Comparison of ENCODE assay signal across 21 cellular contexts in the genomic region with DNA sequence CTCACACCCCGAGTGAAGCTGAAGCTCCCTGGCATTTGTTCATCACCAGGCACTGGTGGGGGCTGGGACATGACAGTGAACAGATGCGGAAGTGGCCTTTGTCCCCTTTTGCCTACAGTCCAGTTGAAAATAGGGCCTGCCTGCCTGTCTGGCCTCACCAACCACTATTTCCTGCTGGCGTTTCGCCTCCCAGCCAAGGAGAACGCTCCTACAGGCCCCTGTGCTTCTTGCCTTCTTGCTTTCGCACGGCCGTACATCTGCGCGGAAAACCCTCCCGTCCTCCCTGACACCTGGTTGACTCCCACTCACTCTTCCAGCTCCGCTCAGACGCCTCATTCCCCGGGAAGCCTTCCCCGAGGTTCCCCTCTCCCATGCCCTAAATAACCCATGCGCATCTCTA.
A peak's percentile ranks its signal among the peaks of the same experiment; 100 is the strongest.
DNase-seq lines count a peak whose midpoint lies in the region; ATAC-seq, FAIRE-seq and TF ChIP-seq lines count a peak whose summit lies in the region.
"Had no signal": no experiment of that assay in that cellular context is flagged by ENCODE, and none has a peak within 500 bp of the region (broad histone marks: within the 10 kb centered on the region; RNA-seq: fewer than 3 reads in every experiment).

No MANE protein-coding gene starts in this region.

- H3K4me2 ChIP-seq in SK-N-SH (no peak overlapping the region), mesendoderm (ENCODE audit: low read length) (no peak overlapping the region)

- CTCF ChIA-PET in SK-N-SH (lab: Yijun Ruan, JAX) = interaction anchor here (0.6 kb wide), 1 partner anchor 12 kb away, joined by 3 read pairs; no protein-coding TSS in a partner anchor

- H2BK5ac ChIP-seq in mesendoderm (ENCODE audit: low read length) = no peak overlapping the region

- peak overlapping the region; percentile 10 for H3K56ac ChIP-seq in mesendoderm (ENCODE audit: low read length)

- H3K27ac ChIP-seq in SK-N-SH (ENCODE audit: low read depth in 2 of 2, low read length in 1 of 2) (no peak overlapping the region), mesendoderm (ENCODE audit: low read depth, low read length) (no peak overlapping the region), spleen (peak overlapping the region in 5 of 8 donors; percentile 5 to 65 (median 12))
- H3K27ac ChIP-seq: ovary, SJCRH30 had no signal

- no peak overlapping the region for H2BK15ac ChIP-seq in mesendoderm (replicated peaks; ENCODE audit: low read depth)

- H3K79me2 ChIP-seq in SK-N-SH (ENCODE audit: insufficient read depth) (no peaks in the 10 kb centered on the region), mesendoderm (ENCODE audit: control insufficient read depth, insufficient read depth, low read length) (no peaks in the 10 kb centered on the region)

- WGBS in SK-N-SH (ENCODE audit: low lambda C conversion rate) = 84% methylated on average over 16 of the region's 16 CpGs
- no CpG with 5 or more reads among the region's 16 CpGs for WGBS in mesendoderm (ENCODE audit: extremely low coverage, insufficient coverage, low lambda C conversion rate)
- WGBS in spleen, 5 donors = 54 to 75% (median 60%) methylated on average over 16 of the region's 16 CpGs

- no peak overlapping the region for H2BK120ac ChIP-seq in mesendoderm (ENCODE audit: low read depth, low read length)

- no peak for TF ChIP-seq RAD21 in SK-N-SH (IDR thresholded peaks at IDR 0.05; ENCODE audit: low read length)

- no peaks in the 10 kb centered on the region for H3K79me1 ChIP-seq in mesendoderm (ENCODE audit: low read length)

- H3K23ac ChIP-seq in mesendoderm (ENCODE audit: low read length) = no peak overlapping the region

- H4K5ac ChIP-seq in mesendoderm (ENCODE audit: low read length) = no peak overlapping the region

- H2AK5ac ChIP-seq in mesendoderm (ENCODE audit: low read length) = no peak overlapping the region

- H3K36me3 ChIP-seq in SK-N-SH (replicated peaks in 1 of 2; ENCODE audit: control insufficient read depth in 1 of 2, insufficient read depth in 2 of 2, low read length in 1 of 2) (peaks cover 0 to 15% of the 10 kb centered on the region in 2 experiments), mesendoderm (ENCODE audit: control insufficient read depth, insufficient read depth, low read length) (no peaks in the 10 kb centered on the region), spleen (no peaks in the 10 kb centered on the region)
- H3K36me3 ChIP-seq: ovary, SJCRH30 had no signal

- no peaks in the 10 kb centered on the region for H3K27me3 ChIP-seq in SK-N-SH (ENCODE audit: insufficient read depth)
- no peaks in the 10 kb centered on the region for H3K27me3 ChIP-seq in mesendoderm (ENCODE audit: insufficient read depth, low read length, poor library complexity)
- no peaks in the 10 kb centered on the region for H3K27me3 ChIP-seq in spleen (replicated peaks in 1 of 7)
- H3K27me3 ChIP-seq: ovary, SJCRH30 had no signal

- no peak for TF ChIP-seq EP300 in SK-N-SH (IDR thresholded peaks at IDR 0.05; ENCODE audit: borderline replicate concordance in 1 of 2, low read depth in 1 of 2, low read length in 1 of 2)

- no peak overlapping the region for H3K4ac ChIP-seq in mesendoderm (ENCODE audit: low read depth, low read length)

- no peak overlapping the region for H3K4me3 ChIP-seq in SK-N-SH (ENCODE audit: low read depth in 2 of 2, low read length in 1 of 2)
- no peak overlapping the region for H3K4me3 ChIP-seq in mesendoderm (ENCODE audit: low read length)
- no peak overlapping the region for H3K4me3 ChIP-seq in spleen
- H3K4me3 ChIP-seq: ovary, SJCRH30 had no signal

- peaks cover 4% of the 10 kb centered on the region for H3F3A ChIP-seq in SK-N-SH (replicated peaks; ENCODE audit: insufficient read depth)

- FAIRE-seq in RCC 7860 (lab: Jason Lieb, UNC) = no peak
- FAIRE-seq: GM18507 had no signal

- H4K20me1 ChIP-seq in SK-N-SH (ENCODE audit: insufficient read depth) = no peaks in the 10 kb centered on the region

- POLR2A ChIA-PET in SK-N-SH (lab: Yijun Ruan, JAX) = interaction anchor here (0.9 kb wide), 1 partner anchor 10 kb away, joined by 3 read pairs; no protein-coding TSS in a partner anchor

- no peak for TF ChIP-seq POLR2A in spleen (IDR thresholded peaks at IDR 0.05)

- H3K9me3 ChIP-seq in SK-N-SH = no peaks in the 10 kb centered on the region
- H3K9me3 ChIP-seq in spleen = no peaks in the 10 kb centered on the region
- H3K9me3 ChIP-seq: ovary, SJCRH30 had no signal

- ATAC-seq in SK-N-SH treated with all-trans-retinoic acid at 6 μM for 48 hours (no peak), HG02884 (IDR thresholded peaks at IDR 0.05; ENCODE audit: unreplicated experiment) (no peak), GM21390 (IDR thresholded peaks at IDR 0.05; ENCODE audit: unreplicated experiment) (no peak)
- ATAC-seq: activated CD8-positive, alpha-beta T cell treated with anti-CD3 and anti-CD28 coated beads, Interleukin-2, amount 10 ng/mL, durations not matched to agents 7 days and 5 days; stimulated activated naive CD8-positive, alpha-beta T cell treated with anti-CD3 and anti-CD28 coated beads, Interleukin-15, Interleukin-2, amounts not matched to agents 100 U/mL and 50 U/mL, for 24 hours had no signal

- H3K9ac ChIP-seq in SK-N-SH (no peak overlapping the region), mesendoderm (ENCODE audit: low read length) (no peak overlapping the region)

- no peak overlapping the region for H2AFZ ChIP-seq in SK-N-SH (ENCODE audit: low read depth)

- H3K4me1 ChIP-seq in SK-N-SH (ENCODE audit: control insufficient read depth in 1 of 2, insufficient read depth in 2 of 2, low read depth in 1 of 2, low read length in 1 of 2) = peaks cover 0 to 5% of the 10 kb centered on the region in 2 experiments; a peak in 1 of 4 replicates
- H3K4me1 ChIP-seq in mesendoderm (ENCODE audit: control insufficient read depth, low read depth, low read length) = no peaks in the 10 kb centered on the region
- H3K4me1 ChIP-seq in spleen = peaks cover 0 to 3% (median 0%) of the 10 kb centered on the region in 6 donors
- H3K4me1 ChIP-seq: SJCRH30 had no signal

- peak overlapping the region; percentile 7 for H4K8ac ChIP-seq in mesendoderm (ENCODE audit: low read depth, low read length)

- no peaks in the 10 kb centered on the region for H3K9me2 ChIP-seq in SK-N-SH

- intact Hi-C loops in spleen (cut with DNase I; ENCODE audit: low total_unique reads) = no loop called here

- H3K18ac ChIP-seq in mesendoderm (ENCODE audit: low read length) = peak overlapping the region; percentile 0

- TF ChIP-seq CTCF in SK-N-SH (IDR thresholded peaks at IDR 0.05) = no peak
- TF ChIP-seq CTCF in spleen (IDR thresholded peaks at IDR 0.05 in 8 of 11, conservative IDR thresholded peaks at IDR 0.05 in 3 of 11) = no peak

- DNase-seq in SK-N-SH (peak; percentile 25), globus pallidus (ENCODE audit: low spot score) (peak; percentile 60), mesendoderm (no peak), spleen (no peak), RCC 7860 (ENCODE audit: low spot score) (no peak)
- DNase-seq: 8988T; activated CD4-positive, CD25-positive, alpha-beta regulatory T cell; activated CD8-positive, alpha-beta T cell treated with anti-CD3 and anti-CD28 coated beads, Interleukin-2, amount 10 ng/mL, durations not matched to agents 7 days and 5 days; activated T-cell treated with anti-CD3 and anti-CD28 coated beads, Interleukin-2, amount 50 U/mL, for 24 hours; COR-L47; H9; NCI-H1417; NCI-H526 treated with DMSO at 0.1 percent for 48 hours; ovary; SJCRH30; stimulated activated CD4-positive, alpha-beta T cell treated with anti-CD3 and anti-CD28 coated beads, Interleukin-2, amount 100 ng/mL, for 24 hours; stimulated activated naive CD8-positive, alpha-beta T cell treated with anti-CD3 and anti-CD28 coated beads, Interleukin-15, Interleukin-2, amounts not matched to agents 100 U/mL and 50 U/mL, for 24 hours had no signal

TF ChIP-seq in SK-N-SH, 30 proteins besides CTCF, POLR2A, EP300 and RAD21:
- TF ChIP-seq SIN3A (IDR thresholded peaks at IDR 0.05; ENCODE audit: borderline replicate concordance, low read depth, low read length) (no peak), RXRA (IDR thresholded peaks at IDR 0.05; ENCODE audit: borderline replicate concordance, low read depth) (no peak), JUND (IDR thresholded peaks at IDR 0.05) (no peak), NRF1 (IDR thresholded peaks at IDR 0.05; ENCODE audit: low read depth, low read length) (no peak), GATA2 (CRISPR knock-in tag; IDR thresholded peaks at IDR 0.05) (no peak), YY1 (IDR thresholded peaks at IDR 0.05; ENCODE audit: low read depth) (no peak), GABPA (IDR thresholded peaks at IDR 0.05; ENCODE audit: low read depth) (no peak), TCF12 (IDR thresholded peaks at IDR 0.05) (no peak), POLR2AphosphoS5 (IDR thresholded peaks at IDR 0.05; ENCODE audit: low read depth, low read length) (no peak), FOXJ3 (CRISPR knock-in tag; IDR thresholded peaks at IDR 0.05) (no peak)

TF ChIP-seq in SK-N-SH treated with all-trans-retinoic acid at 6 μM for 48 hours, 23 proteins besides CTCF, POLR2A, EP300 and RAD21:
- TF ChIP-seq ZNF565 (CRISPR knock-in tag; conservative IDR thresholded peaks at IDR 0.05; ENCODE audit: low read depth) (no peak), ESRRG (CRISPR knock-in tag; IDR thresholded peaks at IDR 0.05) (no peak), POU6F1 (CRISPR knock-in tag; IDR thresholded peaks at IDR 0.05; ENCODE audit: borderline replicate concordance, low read depth) (no peak), TCF4 (CRISPR knock-in tag; IDR thresholded peaks at IDR 0.05; ENCODE audit: borderline replicate concordance) (no peak), ZC3H10 (CRISPR knock-in tag; IDR thresholded peaks at IDR 0.05) (no peak)

Comparison
In these comparisons a context has a peak if more than half of its experiments do, and no peak if none do; other contexts are left out.
1. DNase-seq: peak in SK-N-SH (single experiment) and globus pallidus (single experiment); none in mesendoderm (single experiment), spleen (single experiment) and RCC 7860 (single experiment).
2. H3K27ac ChIP-seq: peak in spleen (5 of 8); none in SK-N-SH (0 of 2) and mesendoderm (single experiment).